In the genomic region with DNA sequence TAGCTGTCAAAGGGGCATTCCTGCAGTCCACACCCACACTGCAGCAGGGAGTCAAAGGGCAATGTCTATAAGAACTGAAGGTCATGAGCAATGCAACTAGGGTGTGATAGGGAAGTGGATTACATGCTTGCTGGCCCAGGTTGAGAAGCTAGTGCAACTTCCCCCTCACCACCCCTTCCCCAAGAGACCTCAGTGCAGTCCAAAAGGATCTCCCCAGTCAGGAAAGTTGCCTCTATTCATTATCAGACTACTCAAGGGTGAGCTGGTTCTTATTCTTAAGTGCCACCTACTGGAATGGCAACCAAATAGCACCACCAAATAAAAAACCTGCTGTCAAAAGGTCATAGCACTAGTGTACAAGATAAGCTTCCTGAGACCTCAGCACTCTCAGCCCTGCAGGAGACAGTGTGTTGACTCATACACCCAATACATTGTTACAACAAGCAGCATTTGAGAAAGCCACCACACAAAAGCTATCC, we compare ENCODE assay signal across 1 cellular context.
TF ChIP-seq lines count a peak whose summit lies in the region.

No MANE protein-coding gene starts in this region.

TF ChIP-seq in K562, 482 proteins besides CTCF, POLR2A, EP300 and RAD21 (continued from another document and continues in another):
- no peak for TF ChIP-seq PRDM10 (IDR thresholded peaks at IDR 0.05; ENCODE audit: partially characterized antibody)
- TF ChIP-seq ILK (tag; IDR thresholded peaks at IDR 0.05; ENCODE audit: borderline replicate concordance, low read depth): no peak
- TF ChIP-seq STAT5A (IDR thresholded peaks at IDR 0.05; ENCODE audit: borderline replicate concordance, low read length): no peak
- TF ChIP-seq ZBTB49 (CRISPR knock-in tag; IDR thresholded peaks at IDR 0.05; ENCODE audit: borderline replicate concordance): no peak
- no peak for TF ChIP-seq ZNF785 (CRISPR knock-in tag; IDR thresholded peaks at IDR 0.05)
- no peak for TF ChIP-seq COPS2 (conservative IDR thresholded peaks at IDR 0.05)
- peak; percentile 45; the same call in 1 of the 2 replicates for TF ChIP-seq JUND (IDR thresholded peaks at IDR 0.05; ENCODE audit: borderline replicate concordance, low read depth, low read length)
- TF ChIP-seq JUND (tag; IDR thresholded peaks at IDR 0.05; ENCODE audit: borderline replicate concordance, low read depth, low read length): peak; percentile 39; the same call in 1 of the 3 replicates
- TF ChIP-seq GABPB1 (CRISPR knock-in tag; IDR thresholded peaks at IDR 0.05): no peak
- TF ChIP-seq TRIM28 (IDR thresholded peaks at IDR 0.05): peak; percentile 52; the same call in 1 of the 2 replicates
- TF ChIP-seq CXXC5 (CRISPR knock-in tag; IDR thresholded peaks at IDR 0.05): no peak
- TF ChIP-seq YY1 (IDR thresholded peaks at IDR 0.05; ENCODE audit: borderline replicate concordance in 1 of 3, control insufficient read depth in 1 of 3, extremely low read depth in 1 of 3, insufficient read depth in 3 of 3, insufficient read length in 1 of 3, insufficient replicate concordance in 2 of 3, low read depth in 1 of 3, low read length in 2 of 3): no peak
- TF ChIP-seq SRSF3 (IDR thresholded peaks at IDR 0.05; ENCODE audit: insufficient read depth, low read length): no peak
- TF ChIP-seq, protein P1, sequence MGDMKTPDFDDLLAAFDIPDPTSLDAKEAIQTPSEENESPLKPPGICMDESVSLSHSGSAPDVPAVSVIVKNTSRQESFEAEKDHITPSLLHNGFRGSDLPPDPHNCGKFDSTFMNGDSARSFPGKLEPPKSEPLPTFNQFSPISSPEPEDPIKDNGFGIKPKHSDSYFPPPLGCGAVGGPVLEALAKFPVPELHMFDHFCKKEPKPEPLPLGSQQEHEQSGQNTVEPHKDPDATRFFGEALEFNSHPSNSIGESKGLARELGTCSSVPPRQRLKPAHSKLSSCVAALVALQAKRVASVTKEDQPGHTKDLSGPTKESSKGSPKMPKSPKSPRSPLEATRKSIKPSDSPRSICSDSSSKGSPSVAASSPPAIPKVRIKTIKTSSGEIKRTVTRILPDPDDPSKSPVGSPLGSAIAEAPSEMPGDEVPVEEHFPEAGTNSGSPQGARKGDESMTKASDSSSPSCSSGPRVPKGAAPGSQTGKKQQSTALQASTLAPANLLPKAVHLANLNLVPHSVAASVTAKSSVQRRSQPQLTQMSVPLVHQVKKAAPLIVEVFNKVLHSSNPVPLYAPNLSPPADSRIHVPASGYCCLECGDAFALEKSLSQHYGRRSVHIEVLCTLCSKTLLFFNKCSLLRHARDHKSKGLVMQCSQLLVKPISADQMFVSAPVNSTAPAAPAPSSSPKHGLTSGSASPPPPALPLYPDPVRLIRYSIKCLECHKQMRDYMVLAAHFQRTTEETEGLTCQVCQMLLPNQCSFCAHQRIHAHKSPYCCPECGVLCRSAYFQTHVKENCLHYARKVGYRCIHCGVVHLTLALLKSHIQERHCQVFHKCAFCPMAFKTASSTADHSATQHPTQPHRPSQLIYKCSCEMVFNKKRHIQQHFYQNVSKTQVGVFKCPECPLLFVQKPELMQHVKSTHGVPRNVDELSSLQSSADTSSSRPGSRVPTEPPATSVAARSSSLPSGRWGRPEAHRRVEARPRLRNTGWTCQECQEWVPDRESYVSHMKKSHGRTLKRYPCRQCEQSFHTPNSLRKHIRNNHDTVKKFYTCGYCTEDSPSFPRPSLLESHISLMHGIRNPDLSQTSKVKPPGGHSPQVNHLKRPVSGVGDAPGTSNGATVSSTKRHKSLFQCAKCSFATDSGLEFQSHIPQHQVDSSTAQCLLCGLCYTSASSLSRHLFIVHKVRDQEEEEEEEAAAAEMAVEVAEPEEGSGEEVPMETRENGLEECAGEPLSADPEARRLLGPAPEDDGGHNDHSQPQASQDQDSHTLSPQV (IDR thresholded peaks at IDR 0.05): no peak
- no peak for TF ChIP-seq EGR1 (conservative IDR thresholded peaks at IDR 0.05)
- TF ChIP-seq NR2C2 (CRISPR knock-in tag; IDR thresholded peaks at IDR 0.05): no peak
- peak; percentile 19; the same call in 1 of the 2 replicates for TF ChIP-seq NR2C2 (tag; IDR thresholded peaks at IDR 0.05)
- no peak for TF ChIP-seq TSC22D4 (tag; IDR thresholded peaks at IDR 0.05)
- TF ChIP-seq, protein P2, sequence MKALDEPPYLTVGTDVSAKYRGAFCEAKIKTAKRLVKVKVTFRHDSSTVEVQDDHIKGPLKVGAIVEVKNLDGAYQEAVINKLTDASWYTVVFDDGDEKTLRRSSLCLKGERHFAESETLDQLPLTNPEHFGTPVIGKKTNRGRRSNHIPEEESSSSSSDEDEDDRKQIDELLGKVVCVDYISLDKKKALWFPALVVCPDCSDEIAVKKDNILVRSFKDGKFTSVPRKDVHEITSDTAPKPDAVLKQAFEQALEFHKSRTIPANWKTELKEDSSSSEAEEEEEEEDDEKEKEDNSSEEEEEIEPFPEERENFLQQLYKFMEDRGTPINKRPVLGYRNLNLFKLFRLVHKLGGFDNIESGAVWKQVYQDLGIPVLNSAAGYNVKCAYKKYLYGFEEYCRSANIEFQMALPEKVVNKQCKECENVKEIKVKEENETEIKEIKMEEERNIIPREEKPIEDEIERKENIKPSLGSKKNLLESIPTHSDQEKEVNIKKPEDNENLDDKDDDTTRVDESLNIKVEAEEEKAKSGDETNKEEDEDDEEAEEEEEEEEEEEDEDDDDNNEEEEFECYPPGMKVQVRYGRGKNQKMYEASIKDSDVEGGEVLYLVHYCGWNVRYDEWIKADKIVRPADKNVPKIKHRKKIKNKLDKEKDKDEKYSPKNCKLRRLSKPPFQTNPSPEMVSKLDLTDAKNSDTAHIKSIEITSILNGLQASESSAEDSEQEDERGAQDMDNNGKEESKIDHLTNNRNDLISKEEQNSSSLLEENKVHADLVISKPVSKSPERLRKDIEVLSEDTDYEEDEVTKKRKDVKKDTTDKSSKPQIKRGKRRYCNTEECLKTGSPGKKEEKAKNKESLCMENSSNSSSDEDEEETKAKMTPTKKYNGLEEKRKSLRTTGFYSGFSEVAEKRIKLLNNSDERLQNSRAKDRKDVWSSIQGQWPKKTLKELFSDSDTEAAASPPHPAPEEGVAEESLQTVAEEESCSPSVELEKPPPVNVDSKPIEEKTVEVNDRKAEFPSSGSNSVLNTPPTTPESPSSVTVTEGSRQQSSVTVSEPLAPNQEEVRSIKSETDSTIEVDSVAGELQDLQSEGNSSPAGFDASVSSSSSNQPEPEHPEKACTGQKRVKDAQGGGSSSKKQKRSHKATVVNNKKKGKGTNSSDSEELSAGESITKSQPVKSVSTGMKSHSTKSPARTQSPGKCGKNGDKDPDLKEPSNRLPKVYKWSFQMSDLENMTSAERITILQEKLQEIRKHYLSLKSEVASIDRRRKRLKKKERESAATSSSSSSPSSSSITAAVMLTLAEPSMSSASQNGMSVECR (CRISPR knock-in tag; IDR thresholded peaks at IDR 0.05): no peak
- no peak for TF ChIP-seq MYC (IDR thresholded peaks at IDR 0.05; ENCODE audit: low read depth, low read length)
- no peak for TF ChIP-seq MYC (CRISPR knock-in tag; IDR thresholded peaks at IDR 0.05; ENCODE audit: borderline replicate concordance, low read depth)
- no peak for TF ChIP-seq ZNF696 (CRISPR knock-in tag; conservative IDR thresholded peaks at IDR 0.05)
- TF ChIP-seq, protein P3, sequence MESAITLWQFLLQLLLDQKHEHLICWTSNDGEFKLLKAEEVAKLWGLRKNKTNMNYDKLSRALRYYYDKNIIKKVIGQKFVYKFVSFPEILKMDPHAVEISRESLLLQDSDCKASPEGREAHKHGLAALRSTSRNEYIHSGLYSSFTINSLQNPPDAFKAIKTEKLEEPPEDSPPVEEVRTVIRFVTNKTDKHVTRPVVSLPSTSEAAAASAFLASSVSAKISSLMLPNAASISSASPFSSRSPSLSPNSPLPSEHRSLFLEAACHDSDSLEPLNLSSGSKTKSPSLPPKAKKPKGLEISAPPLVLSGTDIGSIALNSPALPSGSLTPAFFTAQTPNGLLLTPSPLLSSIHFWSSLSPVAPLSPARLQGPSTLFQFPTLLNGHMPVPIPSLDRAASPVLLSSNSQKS (CRISPR knock-in tag; IDR thresholded peaks at IDR 0.05): no peak
- TF ChIP-seq CCNT2 (IDR thresholded peaks at IDR 0.05; ENCODE audit: borderline replicate concordance, extremely low read depth, insufficient read length, low read depth, low read length): no peak
- TF ChIP-seq, protein P4, sequence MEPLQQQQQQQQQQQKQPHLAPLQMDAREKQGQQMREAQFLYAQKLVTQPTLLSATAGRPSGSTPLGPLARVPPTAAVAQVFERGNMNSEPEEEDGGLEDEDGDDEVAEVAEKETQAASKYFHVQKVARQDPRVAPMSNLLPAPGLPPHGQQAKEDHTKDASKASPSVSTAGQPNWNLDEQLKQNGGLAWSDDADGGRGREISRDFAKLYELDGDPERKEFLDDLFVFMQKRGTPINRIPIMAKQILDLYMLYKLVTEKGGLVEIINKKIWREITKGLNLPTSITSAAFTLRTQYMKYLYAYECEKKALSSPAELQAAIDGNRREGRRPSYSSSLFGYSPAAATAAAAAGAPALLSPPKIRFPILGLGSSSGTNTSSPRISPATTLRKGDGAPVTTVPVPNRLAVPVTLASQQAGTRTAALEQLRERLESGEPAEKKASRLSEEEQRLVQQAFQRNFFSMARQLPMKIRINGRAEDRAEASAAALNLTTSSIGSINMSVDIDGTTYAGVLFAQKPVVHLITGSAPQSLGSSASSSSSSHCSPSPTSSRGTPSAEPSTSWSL (CRISPR knock-in tag; IDR thresholded peaks at IDR 0.05; ENCODE audit: borderline replicate concordance): no peak
- TF ChIP-seq THRA (IDR thresholded peaks at IDR 0.05): no peak
- no peak for TF ChIP-seq L3MBTL2 (IDR thresholded peaks at IDR 0.05)
- no peak for TF ChIP-seq HDGF (IDR thresholded peaks at IDR 0.05)
- TF ChIP-seq ETV1 (tag; conservative IDR thresholded peaks at IDR 0.05; ENCODE audit: low read depth): no peak
- no peak for TF ChIP-seq GMEB1 (CRISPR knock-in tag; IDR thresholded peaks at IDR 0.05)
- TF ChIP-seq SMAD4 (CRISPR knock-in tag; conservative IDR thresholded peaks at IDR 0.05): no peak
- TF ChIP-seq HNRNPUL1 (IDR thresholded peaks at IDR 0.05; ENCODE audit: low read length): no peak
- no peak for TF ChIP-seq FOXJ3 (CRISPR knock-in tag; IDR thresholded peaks at IDR 0.05)
- peak; percentile 42; the same call in 1 of the 2 replicates for TF ChIP-seq BHLHE40 (IDR thresholded peaks at IDR 0.05; ENCODE audit: low read length)
- TF ChIP-seq CC2D1A (IDR thresholded peaks at IDR 0.05): no peak
- no peak for TF ChIP-seq CEBPG (CRISPR knock-in tag; IDR thresholded peaks at IDR 0.05)
- TF ChIP-seq CEBPG (tag; conservative IDR thresholded peaks at IDR 0.05 in 1 of 2, IDR thresholded peaks at IDR 0.05 in 1 of 2): no peak
- no peak for TF ChIP-seq CHD4 (IDR thresholded peaks at IDR 0.05; ENCODE audit: insufficient read depth, insufficient replicate concordance, low read depth, low read length, poor library complexity, severe bottlenecking)
- peak; percentile 97 for TF ChIP-seq ZNF175 (CRISPR knock-in tag; IDR thresholded peaks at IDR 0.05; ENCODE audit: low read depth)
